In the genomic region with DNA sequence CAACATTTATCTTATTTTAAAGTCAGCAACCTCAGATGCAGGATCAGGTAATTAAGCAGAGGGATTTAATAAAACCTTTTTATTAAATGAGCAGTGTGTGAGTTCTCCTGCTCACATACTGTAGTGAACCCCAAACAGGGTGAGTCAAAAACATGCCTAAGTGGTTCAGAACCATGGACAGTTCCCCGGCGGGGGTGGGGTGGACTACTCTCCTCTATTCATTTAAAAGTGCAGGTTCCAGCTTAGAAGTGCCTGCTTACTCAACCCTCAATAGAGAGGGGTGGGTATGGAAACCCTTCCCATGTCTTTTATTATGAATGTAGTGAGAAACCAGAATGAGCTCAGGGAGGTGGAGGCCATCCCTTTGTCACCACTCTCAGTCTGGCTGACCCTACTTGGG, we compare ENCODE assay signal across 8 cellular contexts.
DNase-seq lines count a peak whose midpoint lies in the region; FAIRE-seq lines count a peak whose summit lies in the region.

No MANE protein-coding gene starts in this region.

- no peak overlapping the region for H3K4me3 Mint-ChIP-seq in activated CD4-positive, alpha-beta memory T cell treated with anti-CD3 and anti-CD28 coated beads, Interleukin-2, amount 10 ng/mL, durations not matched to agents 7 days and 5 days

- H3K27me3 Mint-ChIP-seq in activated CD4-positive, alpha-beta memory T cell treated with anti-CD3 and anti-CD28 coated beads, Interleukin-2, amount 10 ng/mL, durations not matched to agents 7 days and 5 days, result peaks cover 1% of the 10 kb centered on the region

- CTCF ChIA-PET in activated CD4-positive, alpha-beta memory T cell treated with anti-CD3 and anti-CD28 coated beads, Interleukin-2, amount 10 ng/mL, durations not matched to agents 7 days and 5 days (lab: Charles Lee), result no interaction called here

- H3K36me3 Mint-ChIP-seq in activated CD4-positive, alpha-beta memory T cell treated with anti-CD3 and anti-CD28 coated beads, Interleukin-2, amount 10 ng/mL, durations not matched to agents 7 days and 5 days (ENCODE audit: low read depth), result no peaks in the 10 kb centered on the region

- DNase-seq in Ammon's horn (ENCODE audit: low spot score), result peak; percentile 24
- DNase-seq in HTR-8/SVneo (ENCODE audit: insufficient read length, low spot score), result peak; percentile 25
- peak; percentile 57 for DNase-seq in activated CD4-positive, alpha-beta memory T cell treated with anti-CD3 and anti-CD28 coated beads, Interleukin-2, amount 10 ng/mL, durations not matched to agents 7 days and 5 days
- DNase-seq in iris pigment epithelial cell (ENCODE audit: low read depth), result peak; percentile 2
- no peak for DNase-seq in amniotic stem cell (lab: John Stamatoyannopoulos, UW)
- no peak for DNase-seq in NCI-H2171 treated with DMSO at 0.1 percent for 48 hours (lab: John Stamatoyannopoulos, UW)
- DNase-seq in dermis blood vessel endothelial cell, result no peak
- DNase-seq in GF-D8 (lab: John Stamatoyannopoulos, UW), result no peak

- POLR2A ChIA-PET in activated CD4-positive, alpha-beta memory T cell treated with anti-CD3 and anti-CD28 coated beads, Interleukin-2, amount 10 ng/mL, durations not matched to agents 7 days and 5 days (lab: Charles Lee), result no interaction called here

- no peak for FAIRE-seq in HTR-8/SVneo (lab: Jason Lieb, UNC)

- peaks cover 2% of the 10 kb centered on the region for H3K4me1 Mint-ChIP-seq in activated CD4-positive, alpha-beta memory T cell treated with anti-CD3 and anti-CD28 coated beads, Interleukin-2, amount 10 ng/mL, durations not matched to agents 7 days and 5 days

- no peak overlapping the region for H3K27ac Mint-ChIP-seq in activated CD4-positive, alpha-beta memory T cell treated with anti-CD3 and anti-CD28 coated beads, Interleukin-2, amount 10 ng/mL, durations not matched to agents 7 days and 5 days

- no peaks in the 10 kb centered on the region for H3K9me3 Mint-ChIP-seq in activated CD4-positive, alpha-beta memory T cell treated with anti-CD3 and anti-CD28 coated beads, Interleukin-2, amount 10 ng/mL, durations not matched to agents 7 days and 5 days

Comparison
In these comparisons a context has a peak if more than half of its experiments do, and no peak if none do; other contexts are left out.
1. DNase-seq: peak in Ammon's horn (single experiment), HTR-8/SVneo (single experiment), activated CD4-positive, alpha-beta memory T cell treated with anti-CD3 and anti-CD28 coated beads, Interleukin-2, amount 10 ng/mL, durations not matched to agents 7 days and 5 days (single experiment) and iris pigment epithelial cell (single experiment); none in amniotic stem cell (single experiment), NCI-H2171 treated with DMSO at 0.1 percent for 48 hours (single experiment), dermis blood vessel endothelial cell (single experiment) and GF-D8 (single experiment).